ENCODE assay signal across 8 cellular contexts in genomic region chr15:72271895-72272212, GRCh38. TPM values are rescaled to one million over a fixed set of nuclear protein-coding genes. Genes with fewer than 3 reads are reported as not detected.
A peak's percentile ranks its signal among the peaks of the same experiment; 100 is the strongest.
DNase-seq lines count a peak whose midpoint lies in the region; ATAC-seq, FAIRE-seq and TF ChIP-seq lines count a peak whose summit lies in the region.

No MANE protein-coding gene starts in this region.

- no peak for TF ChIP-seq CTCF in A549 (IDR thresholded peaks at IDR 0.05)
- no peak for TF ChIP-seq CTCF in MM.1S (IDR thresholded peaks at IDR 0.05; ENCODE audit: low read length)
- no peak for TF ChIP-seq CTCF in breast epithelium (IDR thresholded peaks at IDR 0.05)
- no peak for TF ChIP-seq CTCF in right lobe of liver (IDR thresholded peaks at IDR 0.05)

- H3K27ac ChIP-seq in A549 (peak overlapping the region; percentile 91 to 95), MM.1S (ENCODE audit: low read length) (peak overlapping the region; percentile 50; the same call in 1 of the 2 replicates), breast epithelium (peak overlapping the region; percentile 92 to 96), right lobe of liver (peak overlapping the region; percentile 58 to 65 (median 60)), temporal lobe (ENCODE audit: low read depth, low read length) (peak overlapping the region; percentile 70)

- TF ChIP-seq EP300 in A549 (IDR thresholded peaks at IDR 0.05), result no peak

- CTCF ChIA-PET in A549 (lab: Yijun Ruan, JAX), result interaction anchor here (1.2 to 2.1 kb wide), 2 partner anchors 11 to 21 kb away, joined by 3 to 7 read pairs; no protein-coding TSS in a partner anchor

- DNase-seq in A549 (ENCODE audit: low read depth in 1 of 2, low spot score in 1 of 2) (peak; percentile 27 to 64), MM.1S (peak; percentile 6), breast epithelium (ENCODE audit: low spot score in 2 of 2) (no peak), right lobe of liver (no peak), GDM1 (lab: John Stamatoyannopoulos, UW) (no peak), erythroblast (lab: John Stamatoyannopoulos, UW) (no peak)

- H3F3A ChIP-seq in MM.1S (ENCODE audit: insufficient read depth, low read length), result peaks cover 4% of the 10 kb centered on the region; the same call in 1 of the 2 replicates

- no peak for TF ChIP-seq RAD21 in A549 (conservative IDR thresholded peaks at IDR 0.05 in 1 of 2, IDR thresholded peaks at IDR 0.05 in 1 of 2)

- H3K9me2 ChIP-seq in MM.1S (replicated peaks; ENCODE audit: insufficient read depth, low read length), result no peaks in the 10 kb centered on the region

- TF ChIP-seq POLR2A in A549 (IDR thresholded peaks at IDR 0.05; ENCODE audit: low read length) (no peak), breast epithelium (IDR thresholded peaks at IDR 0.05) (no peak), right lobe of liver (IDR thresholded peaks at IDR 0.05) (no peak), erythroblast (IDR thresholded peaks at IDR 0.05; ENCODE audit: low read length) (no peak)

- intact Hi-C loops in breast epithelium (cut with DNase I; ENCODE audit: low total_unique reads) (loop anchor here (10.0 kb wide), 1 partner anchor 67 kb away; no protein-coding TSS in a partner anchor), right lobe of liver (cut with DNase I) (no loop called here)

- H3K4me1 ChIP-seq in A549 (peaks cover 18% of the 10 kb centered on the region), MM.1S (ENCODE audit: low read length) (peaks cover 15% of the 10 kb centered on the region; the same call in 1 of the 2 replicates), breast epithelium (peaks cover 0 to 8% of the 10 kb centered on the region in 2 donors), right lobe of liver (no peaks in the 10 kb centered on the region)

- H3K9me3 ChIP-seq in A549 (no peaks in the 10 kb centered on the region), MM.1S (replicated peaks; ENCODE audit: insufficient read depth, low read length) (no peaks in the 10 kb centered on the region), breast epithelium (no peaks in the 10 kb centered on the region), right lobe of liver (no peaks in the 10 kb centered on the region)

- H2AFZ ChIP-seq in MM.1S (ENCODE audit: low read length), result peak overlapping the region; percentile 92

- no peak for FAIRE-seq in A549 (lab: Jason Lieb, UNC)

- peak overlapping the region; percentile 78 for H3K9ac ChIP-seq in MM.1S (ENCODE audit: low read length)

- peaks cover 24% of the 10 kb centered on the region for H3K79me2 ChIP-seq in MM.1S (ENCODE audit: low read length)

- H4K20me1 ChIP-seq in MM.1S (ENCODE audit: insufficient read depth, low read length), result no peaks in the 10 kb centered on the region

- POLR2A ChIA-PET in A549 (lab: Yijun Ruan, JAX), result interaction anchor here (1.0 kb wide), 1 partner anchor 45 kb away, joined by 4 read pairs; no protein-coding TSS in a partner anchor

- H3K4me3 ChIP-seq in A549, result peak overlapping the region; percentile 80
- peak overlapping the region; percentile 95 for H3K4me3 ChIP-seq in GM08714 (ENCODE audit: low read length)
- H3K4me3 ChIP-seq in MM.1S (ENCODE audit: low read length), result peak overlapping the region; percentile 85
- H3K4me3 ChIP-seq in breast epithelium, result peak overlapping the region; percentile 83 to 93 (median 89)
- H3K4me3 ChIP-seq in right lobe of liver, result peak overlapping the region; percentile 65 to 70 (median 68)

- peak overlapping the region; percentile 83 for H3K4me2 ChIP-seq in A549
- peak overlapping the region; percentile 38 for H3K4me2 ChIP-seq in MM.1S (ENCODE audit: low read depth, low read length)

- no peaks in the 10 kb centered on the region for H3K27me3 ChIP-seq in MM.1S (replicated peaks; ENCODE audit: insufficient read depth, low read length)
- H3K27me3 ChIP-seq in breast epithelium, result no peaks in the 10 kb centered on the region
- H3K27me3 ChIP-seq in right lobe of liver, result no peaks in the 10 kb centered on the region

- ATAC-seq in A549 (peak; percentile 17 to 41), right lobe of liver (peak in 1 of 4 donors; percentile 1)

- WGBS in A549 (ENCODE audit: missing lambda C conversion rate), result under 1% methylated on average over 4 of the region's 13 CpGs
- 14% methylated on average over 9 of the region's 13 CpGs for WGBS in right lobe of liver (ENCODE audit: insufficient coverage, low coverage, low lambda C conversion rate, missing lambda C conversion rate)

- H3K36me3 ChIP-seq in MM.1S (replicated peaks; ENCODE audit: insufficient read depth, low read length), result peaks cover 7% of the 10 kb centered on the region; the same call in 1 of the 2 replicates
- H3K36me3 ChIP-seq in breast epithelium, result peaks cover under 1% of the 10 kb centered on the region
- H3K36me3 ChIP-seq in right lobe of liver, result peaks cover 0 to 4% (median under 1%) of the 10 kb centered on the region in 4 donors

TF ChIP-seq in A549, 52 proteins besides CTCF, POLR2A, EP300 and RAD21 (continues in another document):
- TF ChIP-seq MAX (IDR thresholded peaks at IDR 0.05), result no peak
- TF ChIP-seq CHD4 (IDR thresholded peaks at IDR 0.05; ENCODE audit: borderline replicate concordance), result no peak
- no peak for TF ChIP-seq ZC3H11A (IDR thresholded peaks at IDR 0.05)
- TF ChIP-seq E2F6 (IDR thresholded peaks at IDR 0.05; ENCODE audit: borderline replicate concordance, low read depth), result no peak
- no peak for TF ChIP-seq HOXB5 (CRISPR knock-in tag; IDR thresholded peaks at IDR 0.05)
- no peak for TF ChIP-seq REST (IDR thresholded peaks at IDR 0.05)
- TF ChIP-seq CEBPB (IDR thresholded peaks at IDR 0.05), result no peak

RNA-seq across cellular contexts. Expression of gene PARP6, which starts 0.5 kb away (rescaled TPM):
- 167 and 197 TPM in 2 replicates for polyA plus RNA-seq in A549 (2011; rRNA removed)
- polyA plus RNA-seq in A549 (2012; cell fraction: cytosol; rRNA removed), result 106 and 112 TPM in 2 replicates
- 216 and 291 TPM in 2 replicates for polyA plus RNA-seq in A549 (2012; cell fraction: nucleus; rRNA removed)
- polyA plus RNA-seq in A549 (2017; fragmentation: RNase III; extraction: RNeasy Plus Mini Kit Qiagen cat#74134 plus additional on column Dnase treatment), result 70.3 to 83.3 TPM (median 78.0 TPM) in 3 replicates
- polyA minus RNA-seq in A549 (2011; rRNA and poly(A)+ RNA removed), result 124 and 125 TPM in 2 replicates
- 10 to 100 TPM; 63.9 to 90.4 (median 65.8) TPM for total RNA-seq in breast epithelium
- total RNA-seq in right lobe of liver, result 10 to 100 TPM in 4 of 6 experiments, 1 to 10 TPM in 2; 7.9 to 23.0 (median 13.1) TPM
- total RNA-seq in temporal lobe, result 60.2 TPM

RNA-seq across cellular contexts. Expression of gene PKM, which starts 40.9 kb away (rescaled TPM):
- polyA plus RNA-seq in A549 (2011; rRNA removed) (2,741 and 3,443 TPM in 2 replicates), A549 (2017; fragmentation: RNase III; extraction: RNeasy Plus Mini Kit Qiagen cat#74134 plus additional on column Dnase treatment) (3,389 to 3,848 TPM (median 3,810 TPM) in 3 replicates)
- polyA plus RNA-seq in A549 (2012; cell fraction: cytosol; rRNA removed), result 2,155 and 2,437 TPM in 2 replicates
- polyA plus RNA-seq in A549 (2012; cell fraction: nucleus; rRNA removed), result 3,552 and 3,648 TPM in 2 replicates
- polyA minus RNA-seq in A549 (2011; rRNA and poly(A)+ RNA removed), result 2,968 and 3,588 TPM in 2 replicates
- total RNA-seq in breast epithelium (100 to 1,000 TPM; 212 to 476 (median 367) TPM), right lobe of liver (100 to 1,000 TPM in 1 of 6 experiments, 10 to 100 TPM in 5; 18.4 to 106 (median 27.2) TPM), temporal lobe (253 TPM)

RNA-seq across cellular contexts. Expression of gene CELF6, which starts 48.1 kb away (rescaled TPM):
- polyA plus RNA-seq in A549 (2011; rRNA removed), result 0.16 and 0.24 TPM in 2 replicates
- 0.08 and 0.09 TPM in 2 replicates for polyA plus RNA-seq in A549 (2012; cell fraction: cytosol; rRNA removed)
- polyA plus RNA-seq in A549 (2012; cell fraction: nucleus; rRNA removed), result 0.44 and 1.9 TPM in 2 replicates
- polyA plus RNA-seq in A549 (2017; fragmentation: RNase III; extraction: RNeasy Plus Mini Kit Qiagen cat#74134 plus additional on column Dnase treatment), result 0.14 TPM in 1 of 3 replicates, not detected in the others
- 0.08 and 0.19 TPM in 2 replicates for polyA minus RNA-seq in A549 (2011; rRNA and poly(A)+ RNA removed)
- 1 to 10 TPM; 2.6 to 3.5 (median 2.9) TPM for total RNA-seq in breast epithelium
- 1 to 10 TPM in 4 of 6 experiments, under 1 TPM in 2; 0.47 to 1.7 (median 1.2) TPM for total RNA-seq in right lobe of liver
- 10.3 TPM for total RNA-seq in temporal lobe

Comparison
In these comparisons a context has a peak if more than half of its experiments do, and no peak if none do; other contexts are left out.
1. DNase-seq: peak in A549 (2 of 2) and MM.1S (single experiment); none in breast epithelium (0 of 2), right lobe of liver (0 of 3), GDM1 (single experiment) and erythroblast (0 of 2).
2. Peak in every context shown above with its lines, with median percentiles within 50 percentile points of each other: H3K27ac ChIP-seq and H3K4me3 ChIP-seq.